8 cellular contexts compared by ENCODE assay signal in genomic region chr12:131830335-131831020, GRCh38. TPM values are rescaled to one million over a fixed set of nuclear protein-coding genes. Genes with fewer than 3 reads are reported as not detected.
DNase-seq lines count a peak whose midpoint lies in the region; ATAC-seq and TF ChIP-seq lines count a peak whose summit lies in the region.

No MANE protein-coding gene starts in this region.

- ATAC-seq in HG02798 (IDR thresholded peaks at IDR 0.05; ENCODE audit: poor library complexity, unreplicated experiment) (peak; percentile 42), HG03439 (IDR thresholded peaks at IDR 0.05; ENCODE audit: unreplicated experiment) (no peak)

- no peak overlapping the region for H3K27ac Mint-ChIP-seq in progenitor cell of endocrine pancreas

- peaks cover 44% of the 10 kb centered on the region for H3K27me3 Mint-ChIP-seq in progenitor cell of endocrine pancreas

- no peaks in the 10 kb centered on the region for H4K20me1 ChIP-seq in PC-9 (ENCODE audit: insufficient read depth)

- peak overlapping the region; percentile 87 for H3K4me2 ChIP-seq in PC-9

- peaks cover 22% of the 10 kb centered on the region for H3K4me1 ChIP-seq in PC-9 (replicated peaks; ENCODE audit: insufficient read depth)

- peaks cover 18% of the 10 kb centered on the region for H3K27me3 ChIP-seq in PC-9 (ENCODE audit: insufficient read depth, low read depth)

- no peaks in the 10 kb centered on the region for H3K36me3 ChIP-seq in PC-9 (ENCODE audit: low read depth)

- CTCF ChIA-PET in PC-9 (lab: Charles Lee): interaction anchor here (1.0 kb wide), 1 partner anchor 30 kb away, joined by 4 read pairs; no protein-coding TSS in a partner anchor

- no peaks in the 10 kb centered on the region for H3K4me1 Mint-ChIP-seq in progenitor cell of endocrine pancreas (ENCODE audit: low read depth)

- H3K9me3 Mint-ChIP-seq in progenitor cell of endocrine pancreas (ENCODE audit: low read depth): no peaks in the 10 kb centered on the region

- intact Hi-C loops in PC-9 (cut with micrococcal nuclease; ENCODE audit: unreplicated experiment): loop anchor here (2.0 to 5.0 kb wide), 4 partner anchors 46 to 726 kb away; no protein-coding TSS in a partner anchor

- H3K4me3 ChIP-seq in PC-9: peak overlapping the region; percentile 56

- no TSS peak for BruUV-seq in PC-9 (replicated peaks; lab: Mats Ljungman, UMichigan)

- peaks cover 41% of the 10 kb centered on the region for H3F3A ChIP-seq in PC-9 (ENCODE audit: insufficient read depth, low read depth)

- no peak overlapping the region for H3K27ac ChIP-seq in PC-9

- peak; percentile 65 for DNase-seq in NCI-H2029 (lab: John Stamatoyannopoulos, UW)
- no peak for DNase-seq in NCI-H2029 treated with DMSO at 0.1 percent for 48 hours (lab: John Stamatoyannopoulos, UW)
- peak; percentile 67 to 91 for DNase-seq in PC-9
- peak; percentile 38 for DNase-seq in brain pericyte (ENCODE audit: low read depth, low spot score)
- peak in 48 of 51 donors; percentile 22 to 90 (median 74) for DNase-seq in hypothalamus (lab: John Stamatoyannopoulos, UW)
- DNase-seq in progenitor cell of endocrine pancreas (ENCODE audit: low spot score, unreplicated experiment): peak; percentile 54

- H3K9me3 ChIP-seq in PC-9 (ENCODE audit: insufficient read depth, low read depth): no peaks in the 10 kb centered on the region

- H3K9me2 ChIP-seq in PC-9 (ENCODE audit: insufficient read depth): no peaks in the 10 kb centered on the region

- TF ChIP-seq CTCF in PC-9 (conservative IDR thresholded peaks at IDR 0.05) (peak; percentile 60), progenitor cell of endocrine pancreas (IDR thresholded peaks at IDR 0.05; ENCODE audit: unreplicated experiment) (peak; percentile 49)

- H3K4me3 Mint-ChIP-seq in progenitor cell of endocrine pancreas (ENCODE audit: low read depth): peak overlapping the region; percentile 59

- POLR2A ChIA-PET in PC-9 (lab: Charles Lee; ENCODE audit: unreplicated experiment): interaction anchor here (0.6 to 0.7 kb wide), 2 partner anchors 22 to 47 kb away, joined by 3 to 8 read pairs; no protein-coding TSS in a partner anchor

- peak overlapping the region; percentile 62; the same call in 1 of the 2 replicates for H2AFZ ChIP-seq in PC-9

- no peaks in the 10 kb centered on the region for H3K36me3 Mint-ChIP-seq in progenitor cell of endocrine pancreas (ENCODE audit: insufficient read depth)

- H3K79me2 ChIP-seq in PC-9 (ENCODE audit: low read depth): no peaks in the 10 kb centered on the region

RNA-seq across cellular contexts. Expression of gene MMP17, which starts 2.3 kb away (rescaled TPM):
- total RNA-seq in PC-9 (2021) (3.3 and 5.4 TPM in 2 replicates), progenitor cell of endocrine pancreas (0.48 and 0.49 TPM in 2 replicates)
